In the genomic region with DNA sequence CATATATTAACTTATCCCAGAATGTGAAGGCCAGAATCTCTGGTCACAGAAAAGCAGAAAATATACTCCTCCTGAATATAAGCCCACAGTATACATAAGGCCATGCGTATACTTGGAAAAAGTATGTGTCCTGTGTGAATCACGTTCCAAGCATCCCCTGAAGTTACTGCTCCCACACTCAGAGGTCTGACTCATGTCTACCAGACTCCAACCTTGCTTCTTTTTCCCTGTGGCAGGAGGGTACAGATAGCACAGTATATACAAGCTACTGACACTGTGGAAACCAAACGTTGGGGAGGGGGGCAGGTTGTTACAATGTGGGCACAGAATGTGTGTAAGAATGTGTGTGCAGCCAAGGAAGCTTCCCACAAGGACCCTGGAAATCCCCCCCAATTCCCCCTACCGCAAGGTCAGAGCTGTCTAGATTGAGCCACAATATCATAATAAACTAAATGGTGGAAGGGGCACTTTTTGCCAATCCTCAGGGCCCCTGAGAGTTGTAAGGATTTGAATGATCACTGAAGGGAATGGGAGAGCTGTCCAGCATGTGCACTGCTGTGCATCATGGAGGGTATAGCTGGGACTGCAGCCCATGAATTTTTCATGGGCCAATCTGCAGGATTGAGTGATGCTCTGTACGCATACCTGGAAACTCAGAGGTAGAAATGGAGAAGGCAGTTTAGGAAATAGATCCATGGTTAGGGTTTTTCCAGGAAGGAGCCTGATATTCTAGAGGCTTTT, we compare ENCODE assay signal across 13 cellular contexts. TPM values are rescaled to one million over a fixed set of nuclear protein-coding genes. Genes with fewer than 3 reads are reported as not detected.
DNase-seq lines count a peak whose midpoint lies in the region; FAIRE-seq and TF ChIP-seq lines count a peak whose summit lies in the region.
"Had no signal": no experiment of that assay in that cellular context is flagged by ENCODE, and none has a peak within 500 bp of the region (broad histone marks: within the 10 kb centered on the region; RNA-seq: fewer than 3 reads in every experiment).

No MANE protein-coding gene starts in this region.

- peak; percentile 35 for DNase-seq in H54 (ENCODE audit: insufficient read length, low spot score)
- peak; percentile 57 to 64 for DNase-seq in SJSA1 (ENCODE audit: low read depth in 1 of 2, low spot score in 2 of 2)
- peak; percentile 65 for DNase-seq in fibroblast of peridontal ligament (ENCODE audit: extremely low read depth)
- DNase-seq in smooth muscle cell of the brain vasculature (ENCODE audit: low read depth, low spot score) = peak; percentile 7
- DNase-seq in hypothalamus (lab: John Stamatoyannopoulos, UW) = no peak
- no peak for DNase-seq in activated CD8-positive, alpha-beta memory T cell treated with anti-CD3 and anti-CD28 coated beads, Interleukin-2, amount 50 U/mL, for 48 hours
- DNase-seq in SHP77 (lab: John Stamatoyannopoulos, UW) = no peak
- DNase-seq: activated B cell treated with CpG ODN at 0.5 μM for 24 hours; effector memory CD4-positive, alpha-beta T cell; NCI-H1436 treated with DMSO at 0.1 percent for 48 hours; NCI-H526; Right ventricle myocardium superior; spleen had no signal

- H3K27ac ChIP-seq in SJSA1 = peak overlapping the region; percentile 59
- H3K27ac ChIP-seq: spleen had no signal

- no peak for TF ChIP-seq POLR2A in H54 (IDR thresholded peaks at IDR 0.05; ENCODE audit: low read depth, low read length)

- H3K4me3 ChIP-seq in SJSA1 = no peak overlapping the region
- H3K4me3 ChIP-seq: spleen had no signal

- no peaks in the 10 kb centered on the region for H3K27me3 ChIP-seq in SJSA1 (replicated peaks)
- H3K27me3 ChIP-seq: spleen had no signal

- FAIRE-seq in H54 (lab: Jason Lieb, UNC) = peak; percentile 81

- peaks cover 10% of the 10 kb centered on the region for H3K4me1 ChIP-seq in SJSA1 (replicated peaks)

- no peaks in the 10 kb centered on the region for H3K9me3 ChIP-seq in SJSA1 (replicated peaks)

- H3K36me3 ChIP-seq in SJSA1 = no peaks in the 10 kb centered on the region
- H3K36me3 ChIP-seq: spleen had no signal

RNA-seq across cellular contexts. Expression of a gene that starts 7.4 kb away (rescaled TPM):
- total RNA-seq in SJSA1 (2014; rRNA removed; shearing (Covaris generic)) = 55.7 and 62.2 TPM in 2 replicates

Comparison
In these comparisons a context has a peak if more than half of its experiments do, and no peak if none do; other contexts are left out.
1. DNase-seq: peak in H54 (single experiment), SJSA1 (2 of 2), fibroblast of peridontal ligament (single experiment) and smooth muscle cell of the brain vasculature (single experiment); none in hypothalamus (0 of 51), activated CD8-positive, alpha-beta memory T cell treated with anti-CD3 and anti-CD28 coated beads, Interleukin-2, amount 50 U/mL, for 48 hours (single experiment) and SHP77 (0 of 2).